In the genomic region with DNA sequence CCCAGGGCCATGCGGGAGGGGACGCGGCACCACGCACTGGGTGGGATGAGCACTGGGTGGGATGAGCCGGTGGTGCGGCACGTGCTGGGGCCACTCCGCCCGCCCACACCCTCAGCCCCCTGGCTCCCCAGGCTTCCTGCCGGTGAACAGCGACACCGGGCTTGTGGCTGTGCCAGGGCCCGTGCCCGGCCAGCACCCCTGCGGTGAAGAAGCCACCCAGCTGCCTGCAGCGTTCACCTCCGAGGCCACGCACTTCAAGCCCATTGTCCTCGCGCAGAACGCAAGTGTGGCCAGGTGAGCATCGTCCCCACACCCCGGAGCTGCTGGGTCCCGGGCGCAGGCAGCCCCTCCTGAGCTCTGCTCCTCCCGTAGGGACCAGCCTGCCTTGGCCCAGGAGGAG, we compare ENCODE assay signal across 22 cellular contexts. TPM values are rescaled to one million over a fixed set of nuclear protein-coding genes. Genes with fewer than 3 reads are reported as not detected.
A peak's percentile ranks its signal among the peaks of the same experiment; 100 is the strongest.
DNase-seq lines count a peak whose midpoint lies in the region; ATAC-seq, FAIRE-seq and TF ChIP-seq lines count a peak whose summit lies in the region.
"Had no signal": no experiment of that assay in that cellular context is flagged by ENCODE, and none has a peak within 500 bp of the region (broad histone marks: within the 10 kb centered on the region; RNA-seq: fewer than 3 reads in every experiment).

No MANE protein-coding gene starts in this region.

- H3K4me3 Mint-ChIP-seq in chondrocyte (ENCODE audit: unreplicated experiment), result no peak overlapping the region
- H3K4me3 Mint-ChIP-seq: CD4-positive, CD25-positive, alpha-beta regulatory T cell; CD8-positive, alpha-beta T cell had no signal

- no peak for ATAC-seq in right cardiac atrium
- ATAC-seq: CD8-positive, alpha-beta T cell had no signal

- H3K27ac ChIP-seq in right cardiac atrium (ENCODE audit: low read length), result no peak overlapping the region
- no peak overlapping the region for H3K27ac ChIP-seq in kidney (ENCODE audit: low read depth in 2 of 2, low read length in 2 of 2)
- no peak overlapping the region for H3K27ac ChIP-seq in spleen

- WGBS in right cardiac atrium, result 95% methylated on average over 26 of the region's 26 CpGs
- 94 to 97% (median 95%) methylated on average over 5 to 26 of the region's 26 CpGs; no CpG with 5 or more reads in 1 of the 5 donors for WGBS in spleen, 5 donors

- intact Hi-C loops in right cardiac atrium (cut with DNase I) (no loop called here), cardiac septum (cut with DNase I) (no loop called here), kidney (cut with DNase I) (no loop called here), spleen (cut with DNase I; ENCODE audit: low total_unique reads) (no loop called here)

- H3K4me3 ChIP-seq in right cardiac atrium (ENCODE audit: low read length), result no peak overlapping the region
- H3K4me3 ChIP-seq in kidney (ENCODE audit: low read length in 2 of 2), result no peak overlapping the region
- no peak overlapping the region for H3K4me3 ChIP-seq in spleen

- DNase-seq in right cardiac atrium (peak in 2 of 3 donors; percentile 5 to 28), cardiac septum (ENCODE audit: low spot score) (no peak), chondrocyte (ENCODE audit: low spot score) (peak; percentile 94), kidney (peak; percentile 65), spleen (peak; percentile 69), SIG-M5 treated with dmso at 0.1 percent for 504 hours (lab: John Stamatoyannopoulos, UW; ENCODE audit: unreplicated experiment) (no peak), ecto neural progenitor cell (ENCODE audit: low spot score) (no peak), dermis blood vessel endothelial cell (no peak)
- DNase-seq: C1 segment of cervical spinal cord; Caco-2; CD4-positive, CD25-positive, alpha-beta regulatory T cell; DMS153; DND-41; GOT3; H7; HCEC 1CT had no signal

- H3K27me3 ChIP-seq in right cardiac atrium (ENCODE audit: control insufficient read depth, insufficient read depth), result no peaks in the 10 kb centered on the region
- H3K27me3 ChIP-seq in spleen (replicated peaks in 1 of 7), result peaks cover 0 to 57% (median 0%) of the 10 kb centered on the region in 7 donors

- peaks cover 9% of the 10 kb centered on the region for H3K9me3 Mint-ChIP-seq in chondrocyte (ENCODE audit: low read depth)

- TF ChIP-seq POLR2A in spleen (IDR thresholded peaks at IDR 0.05), result no peak

- no peak overlapping the region for H3K9ac ChIP-seq in kidney (ENCODE audit: low read length in 2 of 2)

- no peaks in the 10 kb centered on the region for H3K36me3 ChIP-seq in kidney (ENCODE audit: control insufficient read depth in 1 of 2, insufficient read depth in 2 of 2, low read length in 2 of 2)
- H3K36me3 ChIP-seq in spleen, result no peaks in the 10 kb centered on the region

- TF ChIP-seq CTCF in chondrocyte (IDR thresholded peaks at IDR 0.05) (no peak), kidney (IDR thresholded peaks at IDR 0.05; ENCODE audit: borderline replicate concordance, extremely low read depth, insufficient read depth) (no peak), spleen (IDR thresholded peaks at IDR 0.05 in 8 of 11, conservative IDR thresholded peaks at IDR 0.05 in 3 of 11) (no peak)

- no peaks in the 10 kb centered on the region for H3K4me1 ChIP-seq in right cardiac atrium (ENCODE audit: control insufficient read depth, insufficient read depth, low read length)
- no peaks in the 10 kb centered on the region for H3K4me1 ChIP-seq in kidney (ENCODE audit: control insufficient read depth in 1 of 2, insufficient read depth in 1 of 2, low read depth in 1 of 2, low read length in 2 of 2)
- H3K4me1 ChIP-seq in spleen, result no peaks in the 10 kb centered on the region
- H3K4me1 ChIP-seq: Caco-2 had no signal

- no peaks in the 10 kb centered on the region for H3K4me1 Mint-ChIP-seq in chondrocyte (ENCODE audit: low read depth)
- H3K4me1 Mint-ChIP-seq: CD4-positive, CD25-positive, alpha-beta regulatory T cell had no signal

- no peak overlapping the region for H3K27ac Mint-ChIP-seq in chondrocyte (ENCODE audit: unreplicated experiment)
- H3K27ac Mint-ChIP-seq: CD4-positive, CD25-positive, alpha-beta regulatory T cell; CD8-positive, alpha-beta T cell had no signal

- no peak for FAIRE-seq in kidney (lab: Jason Lieb, UNC)
- FAIRE-seq: G401.6, GM12892 had no signal

- H3K36me3 Mint-ChIP-seq in chondrocyte (ENCODE audit: low read depth), result peaks cover 2% of the 10 kb centered on the region
- H3K36me3 Mint-ChIP-seq: CD4-positive, CD25-positive, alpha-beta regulatory T cell; CD8-positive, alpha-beta T cell had no signal

- peaks cover 20% of the 10 kb centered on the region for H3K27me3 Mint-ChIP-seq in chondrocyte (ENCODE audit: low read depth)
- H3K27me3 Mint-ChIP-seq: CD4-positive, CD25-positive, alpha-beta regulatory T cell had no signal

- H3K9me3 ChIP-seq in right cardiac atrium (ENCODE audit: control insufficient read depth, low read length), result no peaks in the 10 kb centered on the region
- H3K9me3 ChIP-seq in kidney (ENCODE audit: control insufficient read depth in 1 of 2, low read length in 2 of 2), result no peaks in the 10 kb centered on the region
- peaks cover 0 to 16% (median 14%) of the 10 kb centered on the region in 8 donors for H3K9me3 ChIP-seq in spleen

RNA-seq across cellular contexts. Expression of gene UTF1, which starts 31.8 kb away (rescaled TPM):
- total RNA-seq in right cardiac atrium (not detected), cardiac septum (not detected), chondrocyte (not detected in 3 replicates), kidney (not detected), spleen (under 1 TPM in 3 of 7 donors, not detected in 4; 0.41 to 0.54 (median 0.43) TPM), dermis blood vessel endothelial cell (not detected in 2 replicates)
- polyA plus RNA-seq in right cardiac atrium (not detected), kidney (ENCODE audit: insufficient read depth, low read depth, low replicate concordance) (not detected), spleen (under 1 TPM; 0.10 to 0.23 (median 0.13) TPM)
- total RNA-seq: A172; A673; Caco-2; CD4-positive, CD25-positive, alpha-beta regulatory T cell; CD8-positive, alpha-beta T cell had no signal
- polyA plus RNA-seq: BJ; CD4-positive, CD25-positive, alpha-beta regulatory T cell had no signal

RNA-seq across cellular contexts. Expression of gene KNDC1, which starts 38.2 kb away (rescaled TPM):
- 1 to 10 TPM in 2 of 4 donors, under 1 TPM in 2; 0.41 to 1.4 (median 0.91) TPM for total RNA-seq in right cardiac atrium
- polyA plus RNA-seq in right cardiac atrium, result 0.23 TPM
- total RNA-seq in cardiac septum, result 0.05 TPM
- total RNA-seq in chondrocyte, result 0.24 to 0.72 TPM (median 0.55 TPM) in 3 replicates
- 8.7 TPM for total RNA-seq in kidney
- 0.43 TPM for polyA plus RNA-seq in kidney (ENCODE audit: insufficient read depth, low read depth, low replicate concordance)
- total RNA-seq in spleen, result 1 to 10 TPM in 5 of 7 donors, under 1 TPM in 2; 0.32 to 3.5 (median 2.5) TPM
- under 1 TPM; 0.05 to 0.43 (median 0.29) TPM for polyA plus RNA-seq in spleen
- 0.28 TPM in 1 of 2 replicates, not detected in the other for total RNA-seq in dermis blood vessel endothelial cell
- total RNA-seq: A673; CD8-positive, alpha-beta T cell had no signal
- polyA plus RNA-seq: CD4-positive, CD25-positive, alpha-beta regulatory T cell had no signal

RNA-seq across cellular contexts. Expression of gene VENTX, which starts 39.4 kb away (rescaled TPM):
- total RNA-seq in right cardiac atrium (under 1 TPM; 0.45 to 0.89 (median 0.68) TPM), cardiac septum (0.40 TPM), chondrocyte (not detected in 3 replicates), kidney (3.3 TPM), spleen (10 to 100 TPM in 1 of 7 donors, 1 to 10 TPM in 6; 1.7 to 10.4 (median 3.4) TPM), dermis blood vessel endothelial cell (not detected in 2 replicates)
- polyA plus RNA-seq in right cardiac atrium (0.48 TPM), kidney (ENCODE audit: insufficient read depth, low read depth, low replicate concordance) (0.39 TPM), spleen (1 to 10 TPM in 2 of 3 donors, under 1 TPM in 1; 0.76 to 6.3 (median 2.9) TPM)
- total RNA-seq: A172; A673; Caco-2; CD4-positive, CD25-positive, alpha-beta regulatory T cell; CD8-positive, alpha-beta T cell had no signal
- polyA plus RNA-seq: BJ; CD4-positive, CD25-positive, alpha-beta regulatory T cell had no signal

Comparison
In these comparisons a context has a peak if more than half of its experiments do, and no peak if none do; other contexts are left out.
1. DNase-seq: peak in right cardiac atrium (2 of 3), chondrocyte (single experiment), kidney (single experiment) and spleen (single experiment); none in cardiac septum (single experiment), SIG-M5 treated with dmso at 0.1 percent for 504 hours (single experiment), ecto neural progenitor cell (single experiment) and dermis blood vessel endothelial cell (single experiment).